1 cellular context compared by ENCODE assay signal in genomic region chr1:54564312-54565112, GRCh38.
TF ChIP-seq lines count a peak whose summit lies in the region.

No MANE protein-coding gene starts in this region.

TF ChIP-seq in H1, 55 proteins besides CTCF, POLR2A, EP300 and RAD21:
- no peak for TF ChIP-seq CBX5 (IDR thresholded peaks at IDR 0.05; ENCODE audit: low read depth, low read length)
- TF ChIP-seq TEAD4 (IDR thresholded peaks at IDR 0.05; ENCODE audit: low read depth, low read length), result no peak
- no peak for TF ChIP-seq PHF8 (conservative IDR thresholded peaks at IDR 0.05; ENCODE audit: low read depth, low read length)
- no peak for TF ChIP-seq KDM1A (IDR thresholded peaks at IDR 0.05; ENCODE audit: borderline replicate concordance, low read length)
- no peak for TF ChIP-seq SAP30 (IDR thresholded peaks at IDR 0.05; ENCODE audit: insufficient read depth, insufficient replicate concordance, low read length)
- TF ChIP-seq CBX8 (IDR thresholded peaks at IDR 0.05; ENCODE audit: borderline replicate concordance, low read depth, low read length), result no peak
- TF ChIP-seq CHD2 (IDR thresholded peaks at IDR 0.05; ENCODE audit: low read length), result no peak
- TF ChIP-seq TCF12 (IDR thresholded peaks at IDR 0.05; ENCODE audit: low read depth, low read length), result no peak
- no peak for TF ChIP-seq HDAC2 (IDR thresholded peaks at IDR 0.05; ENCODE audit: borderline replicate concordance in 1 of 2, low read depth in 2 of 2, low read length in 2 of 2)
- TF ChIP-seq RXRA (IDR thresholded peaks at IDR 0.05; ENCODE audit: insufficient read depth, low read depth, low read length), result no peak
- TF ChIP-seq FOSL1 (IDR thresholded peaks at IDR 0.05; ENCODE audit: insufficient read depth, low read depth, low read length), result no peak
- TF ChIP-seq POU5F1 (IDR thresholded peaks at IDR 0.05; ENCODE audit: low read depth, low read length), result no peak
- no peak for TF ChIP-seq ZNF274 (IDR thresholded peaks at IDR 0.05; ENCODE audit: borderline replicate concordance, extremely low read depth, low read length)
